Comparison of ENCODE assay signal across 29 cellular contexts in the genomic region with DNA sequence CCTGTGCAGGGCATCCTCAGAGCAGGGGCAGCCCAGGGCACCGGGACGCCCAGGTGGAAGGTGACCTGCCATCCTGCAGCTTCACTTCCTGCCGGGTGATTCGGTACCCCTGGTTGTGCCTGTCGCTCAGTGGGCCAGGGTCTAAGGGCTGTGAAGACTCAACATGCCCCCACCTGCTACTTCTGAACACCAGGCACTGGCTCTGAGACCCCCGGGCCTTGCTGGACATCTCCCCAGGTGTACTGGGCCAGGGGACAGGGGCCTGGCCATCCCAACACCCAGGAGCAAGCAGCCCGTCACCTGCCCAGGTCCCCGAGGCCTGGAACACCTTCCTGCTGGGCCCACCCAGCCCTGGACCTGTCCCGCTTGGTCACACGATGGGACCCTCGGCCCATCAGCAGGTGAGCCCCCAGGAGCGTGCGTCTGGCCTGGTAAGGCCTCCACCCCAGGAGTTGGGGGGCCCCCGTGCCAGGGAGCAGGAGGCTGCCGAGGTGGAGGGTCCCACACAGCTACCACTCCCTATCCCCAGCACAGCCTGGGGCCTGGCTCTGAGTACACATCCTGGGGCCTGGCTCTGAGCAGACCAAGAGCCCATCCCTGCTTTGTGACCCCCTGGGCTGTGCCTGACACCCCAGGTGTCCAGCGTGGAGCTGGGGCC. TPM values are rescaled to one million over a fixed set of nuclear protein-coding genes. Genes with fewer than 3 reads are reported as not detected.
DNase-seq lines count a peak whose midpoint lies in the region; ATAC-seq and TF ChIP-seq lines count a peak whose summit lies in the region.
"Had no signal": no experiment of that assay in that cellular context is flagged by ENCODE, and none has a peak within 500 bp of the region (broad histone marks: within the 10 kb centered on the region; RNA-seq: fewer than 3 reads in every experiment).

No MANE protein-coding gene starts in this region.

- peaks cover 24% of the 10 kb centered on the region for H3K27me3 ChIP-seq in RWPE2 (ENCODE audit: insufficient read depth, poor library complexity, severe bottlenecking)

- ATAC-seq in RWPE2 (ENCODE audit: low read depth) (no peak), sciatic nerve (no peak), HG02938 (IDR thresholded peaks at IDR 0.05; ENCODE audit: unreplicated experiment) (no peak), GM19035 (IDR thresholded peaks at IDR 0.05; ENCODE audit: unreplicated experiment) (no peak)
- no peak for ATAC-seq in activated T-cell treated with anti-CD3 and anti-CD28 coated beads, Interleukin-2, amount 50 U/mL, for 72 hours (replicated peaks in 1 of 2)
- ATAC-seq: naive thymus-derived CD8-positive, alpha-beta T cell; stimulated activated effector memory CD8-positive, alpha-beta T cell treated with anti-CD3 and anti-CD28 coated beads, Interleukin-12 subunit alpha, Interleukin-12 subunit beta, amount 100 ng/mL, for 72 hours had no signal

- no peaks in the 10 kb centered on the region for H3K9me3 ChIP-seq in RWPE2 (ENCODE audit: severe bottlenecking)
- H3K9me3 ChIP-seq: Caco-2 had no signal

- H3K27ac Mint-ChIP-seq in activated T-cell treated with anti-CD3 and anti-CD28 coated beads, Interleukin-2, amount 50 U/mL, for 72 hours, result no peak overlapping the region
- H3K27ac Mint-ChIP-seq: mesothelial cell of epicardium; naive thymus-derived CD8-positive, alpha-beta T cell; stimulated activated effector memory CD8-positive, alpha-beta T cell treated with anti-CD3 and anti-CD28 coated beads, Interleukin-12 subunit alpha, Interleukin-12 subunit beta, amount 100 ng/mL, for 72 hours had no signal

- H3K4me3 ChIP-seq in RWPE2 (ENCODE audit: severe bottlenecking), result no peak overlapping the region

- no peaks in the 10 kb centered on the region for H3K36me3 ChIP-seq in RWPE2 (ENCODE audit: low read depth)

- no peaks in the 10 kb centered on the region for H3K4me1 ChIP-seq in RWPE2 (ENCODE audit: insufficient read depth, poor library complexity, severe bottlenecking)
- H3K4me1 ChIP-seq: Caco-2 had no signal

- H3K4me1 Mint-ChIP-seq in activated T-cell treated with anti-CD3 and anti-CD28 coated beads, Interleukin-2, amount 50 U/mL, for 72 hours (ENCODE audit: low read depth), result no peaks in the 10 kb centered on the region
- H3K4me1 Mint-ChIP-seq: mesothelial cell of epicardium had no signal

- H3K27ac ChIP-seq in RWPE2 (ENCODE audit: poor library complexity, severe bottlenecking), result no peak overlapping the region
- H3K27ac ChIP-seq: HL-60, RWPE1 had no signal

- H3K36me3 Mint-ChIP-seq in activated T-cell treated with anti-CD3 and anti-CD28 coated beads, Interleukin-2, amount 50 U/mL, for 72 hours (ENCODE audit: insufficient read depth in 2 of 2), result no peaks in the 10 kb centered on the region
- H3K36me3 Mint-ChIP-seq: mesothelial cell of epicardium; stimulated activated effector memory CD8-positive, alpha-beta T cell treated with anti-CD3 and anti-CD28 coated beads, Interleukin-12 subunit alpha, Interleukin-12 subunit beta, amount 100 ng/mL, for 72 hours had no signal

- H3K9me3 Mint-ChIP-seq in activated T-cell treated with anti-CD3 and anti-CD28 coated beads, Interleukin-2, amount 50 U/mL, for 72 hours, result peaks cover 0 to 3% of the 10 kb centered on the region in 2 donors
- H3K9me3 Mint-ChIP-seq: mesothelial cell of epicardium; stimulated activated effector memory CD8-positive, alpha-beta T cell treated with anti-CD3 and anti-CD28 coated beads, Interleukin-12 subunit alpha, Interleukin-12 subunit beta, amount 100 ng/mL, for 72 hours had no signal

- no peak overlapping the region for H3K4me3 Mint-ChIP-seq in activated T-cell treated with anti-CD3 and anti-CD28 coated beads, Interleukin-2, amount 50 U/mL, for 72 hours
- H3K4me3 Mint-ChIP-seq: mesothelial cell of epicardium; naive thymus-derived CD8-positive, alpha-beta T cell; stimulated activated effector memory CD8-positive, alpha-beta T cell treated with anti-CD3 and anti-CD28 coated beads, Interleukin-12 subunit alpha, Interleukin-12 subunit beta, amount 100 ng/mL, for 72 hours had no signal

- TF ChIP-seq CTCF in RWPE2 (IDR thresholded peaks at IDR 0.05; ENCODE audit: poor library complexity, severe bottlenecking), result no peak

- no peaks in the 10 kb centered on the region for H3K27me3 Mint-ChIP-seq in activated T-cell treated with anti-CD3 and anti-CD28 coated beads, Interleukin-2, amount 50 U/mL, for 72 hours (ENCODE audit: low read depth)

- intact Hi-C loops in sciatic nerve (cut with DNase I), result no loop called here

- DNase-seq in D341Med (ENCODE audit: low spot score) (peak; percentile 30), RWPE2 (ENCODE audit: low spot score) (peak; percentile 61), islet precursor cell (peak; percentile 44), sciatic nerve (ENCODE audit: low spot score) (peak; percentile 45), NCI-H446 treated with DMSO at 0.1 percent for 48 hours (lab: John Stamatoyannopoulos, UW) (no peak)
- no peak for DNase-seq in activated T-cell treated with anti-CD3 and anti-CD28 coated beads, Interleukin-2, amount 50 U/mL, for 72 hours
- DNase-seq: activated naive CD4-positive, alpha-beta T cell treated with anti-CD3 and anti-CD28 coated beads, Interleukin-2, amount 50 U/mL, for 16 hours; amniotic stem cell; C1 segment of cervical spinal cord; Caco-2; DMS79 treated with DMSO at 0.1 percent for 48 hours; effector memory CD4-positive, alpha-beta T cell; erythroblast; Karpas-422; NCI-H1417 treated with DMSO at 0.1 percent for 48 hours; NCI-H2107; NCI-H446; NCI-H82; stimulated activated CD4-positive, alpha-beta T cell treated with anti-CD3 and anti-CD28 coated beads, Interleukin-4, amount 100 ng/mL, for 24 hours; substantia nigra had no signal

RNA-seq across cellular contexts. Expression of a gene that starts 3.9 kb away (rescaled TPM):
- total RNA-seq in sciatic nerve, result 0.71 TPM
- not detected for total RNA-seq in activated T-cell treated with anti-CD3 and anti-CD28 coated beads, Interleukin-2, amount 50 U/mL, for 72 hours
- total RNA-seq: Caco-2; mesothelial cell of epicardium; naive thymus-derived CD8-positive, alpha-beta T cell; renal cortical epithelial cell; ureter had no signal

Comparison
In these comparisons a context has a peak if more than half of its experiments do, and no peak if none do; other contexts are left out.
1. DNase-seq: peak in D341Med (single experiment), RWPE2 (single experiment), islet precursor cell (single experiment) and sciatic nerve (single experiment); none in NCI-H446 treated with DMSO at 0.1 percent for 48 hours (single experiment) and activated T-cell treated with anti-CD3 and anti-CD28 coated beads, Interleukin-2, amount 50 U/mL, for 72 hours (0 of 2).